In genomic region chr1:221739677-221740025, GRCh38 we compare ENCODE assay signal across 16 cellular contexts. TPM values are rescaled to one million over a fixed set of nuclear protein-coding genes. Genes with fewer than 3 reads are reported as not detected.
DNase-seq lines count a peak whose midpoint lies in the region; ATAC-seq, FAIRE-seq and TF ChIP-seq lines count a peak whose summit lies in the region.
"Had no signal": no experiment of that assay in that cellular context is flagged by ENCODE, and none has a peak within 500 bp of the region (broad histone marks: within the 10 kb centered on the region; RNA-seq: fewer than 3 reads in every experiment).

No MANE protein-coding gene starts in this region.

- H3K4me3 ChIP-seq in AG10803 (ENCODE audit: low read length) (peak overlapping the region; percentile 97), GM12875 (ENCODE audit: low read depth, low read length) (peak overlapping the region; percentile 21), GM12878 (peak overlapping the region; percentile 90), neural cell (ENCODE audit: low read length) (peak overlapping the region; percentile 91)

- FAIRE-seq in GM12878 (lab: Jason Lieb, UNC): no peak

- in situ Hi-C loops in GM12878 (cut with MboI): loop anchor here (10.0 kb wide), 1 partner anchor 715 kb away; no protein-coding TSS in a partner anchor

- TF ChIP-seq POLR2A in GM12878 (IDR thresholded peaks at IDR 0.05; ENCODE audit: low read depth, low read length): no peak

- DNase-seq in AG10803 (ENCODE audit: low read depth) (no peak), GM12878 (ENCODE audit: low read depth, low spot score) (no peak), middle frontal gyrus (ENCODE audit: extremely low spot score, low spot score) (no peak), iPS-NIHi7 (ENCODE audit: extremely low spot score) (no peak), NCI-H748 treated with DMSO at 0.1 percent for 48 hours (lab: John Stamatoyannopoulos, UW) (no peak)
- DNase-seq: activated CD4-positive, alpha-beta T cell treated with anti-CD3 and anti-CD28 coated beads, Interleukin-2, amount 50 U/mL, for 1 hour; activated effector memory CD4-positive, alpha-beta T cell treated with anti-CD3 and anti-CD28 coated beads, Interleukin-2, amount 50 U/mL, for 16 hours; CD8-positive, alpha-beta T cell; GF-D8; HFFc6; MV-4-11; NCI-H226 had no signal

- no peaks in the 10 kb centered on the region for H3K9me2 ChIP-seq in neural cell (ENCODE audit: insufficient read depth, low read length)

- H3K27ac ChIP-seq in GM12878 (ENCODE audit: control insufficient read depth, insufficient read depth) (peak overlapping the region; percentile 80), neural cell (ENCODE audit: low read length) (no peak overlapping the region)
- H3K27ac ChIP-seq: thoracic aorta had no signal

- H3K36me3 ChIP-seq in GM12878 (ENCODE audit: control insufficient read depth in 2 of 2, insufficient read depth in 2 of 2, low read length in 1 of 2) (peaks cover 0 to 2% of the 10 kb centered on the region in 2 experiments), neural cell (ENCODE audit: insufficient read depth, low read length) (no peaks in the 10 kb centered on the region)
- H3K36me3 ChIP-seq: thoracic aorta had no signal

- POLR2A ChIA-PET in GM12878 (lab: Charles Lee): interaction anchor here (1.4 to 7.9 kb wide), 8 partner anchors 9 to 36 kb away, joined by 5 to 99 read pairs (median 16); no protein-coding TSS in a partner anchor

- no TSS peak for BruUV-seq in GM12878 (replicated peaks; lab: Mats Ljungman, UMichigan)

- H3F3A ChIP-seq in neural cell (ENCODE audit: insufficient read depth, low read length, poor library complexity, severe bottlenecking): peaks cover 13% of the 10 kb centered on the region

- H4K20me1 ChIP-seq in GM12878 (ENCODE audit: control insufficient read depth, insufficient read depth) (no peaks in the 10 kb centered on the region), neural cell (ENCODE audit: insufficient read depth) (no peaks in the 10 kb centered on the region)

- intact Hi-C loops in GM12878 (cut with micrococcal nuclease; ENCODE audit: unreplicated experiment): loop anchor here (2.0 to 5.0 kb wide), 5 partner anchors 83 to 718 kb away; no protein-coding TSS in a partner anchor

- H3K79me2 ChIP-seq in GM12878 (ENCODE audit: control insufficient read depth, insufficient read depth, low read length) (peaks cover 83% of the 10 kb centered on the region), neural cell (replicated peaks; ENCODE audit: insufficient read depth, low read length) (peaks cover 6% of the 10 kb centered on the region)

- CTCF ChIA-PET in GM12878 (lab: Yijun Ruan, JAX): interaction anchor here (0.8 to 5.8 kb wide), 12 partner anchors 10 to 428 kb away, joined by 3 to 64 read pairs (median 3); no protein-coding TSS in a partner anchor

- H3K4me2 ChIP-seq in GM12878 (ENCODE audit: control insufficient read depth, insufficient read depth): peak overlapping the region; percentile 88
- H3K4me2 ChIP-seq in neural cell (ENCODE audit: low read length): no peak overlapping the region

- no peak for TF ChIP-seq CTCF in AG10803 (conservative IDR thresholded peaks at IDR 0.05; ENCODE audit: low read length)
- no peak for TF ChIP-seq CTCF in GM12875 (IDR thresholded peaks at IDR 0.05; ENCODE audit: borderline replicate concordance, insufficient read depth, low read depth, low read length)
- TF ChIP-seq CTCF in GM12878 (IDR thresholded peaks at IDR 0.05 in 2 of 3, conservative IDR thresholded peaks at IDR 0.05 in 1 of 3; ENCODE audit: control insufficient read depth in 2 of 3, extremely low read depth in 1 of 3, insufficient read depth in 1 of 3, low read depth in 3 of 3, low read length in 3 of 3): no peak
- TF ChIP-seq CTCF in neural cell (IDR thresholded peaks at IDR 0.05; ENCODE audit: poor library complexity, severe bottlenecking): no peak

- H3K27me3 ChIP-seq in GM12878 (replicated peaks in 1 of 2; ENCODE audit: control insufficient read depth in 2 of 2, insufficient read depth in 2 of 2, low read length in 1 of 2) (no peaks in the 10 kb centered on the region), neural cell (ENCODE audit: insufficient read depth, low read depth, low read length) (peaks cover 8% of the 10 kb centered on the region)

- H3K4me1 ChIP-seq in GM12878 (ENCODE audit: control insufficient read depth, insufficient read depth, low read length): peaks cover 15% of the 10 kb centered on the region

- TF ChIP-seq RAD21 in GM12878 (IDR thresholded peaks at IDR 0.05; ENCODE audit: insufficient read depth, low read depth, low read length) (no peak), neural cell (conservative IDR thresholded peaks at IDR 0.05) (no peak)

- H3K9me3 ChIP-seq in GM12878 (replicated peaks; ENCODE audit: control insufficient read depth, insufficient read depth, low read length) (no peaks in the 10 kb centered on the region), neural cell (ENCODE audit: low read length) (no peaks in the 10 kb centered on the region)
- H3K9me3 ChIP-seq: thoracic aorta had no signal

- no peak for ATAC-seq in GM12878
- no peak for ATAC-seq in HG03460 (IDR thresholded peaks at IDR 0.05; ENCODE audit: unreplicated experiment)
- ATAC-seq: CD8-positive, alpha-beta T cell had no signal

- RAD21 ChIA-PET in GM12878 (lab: Charles Lee; ENCODE audit: unreplicated experiment): interaction anchor here (1.0 to 8.9 kb wide), 15 partner anchors 10 to 426 kb away, joined by 3 to 244 read pairs (median 25); no protein-coding TSS in a partner anchor

- H3K9ac ChIP-seq in GM12878 (ENCODE audit: control insufficient read depth, insufficient read depth, low read length): peak overlapping the region; percentile 81
- no peak overlapping the region for H3K9ac ChIP-seq in neural cell (ENCODE audit: low read length)

- H2AFZ ChIP-seq in GM12878 (ENCODE audit: control insufficient read depth, low read depth, low read length) (no peak overlapping the region), neural cell (ENCODE audit: low read depth, low read length) (no peak overlapping the region)

- SMC1A ChIA-PET in GM12878 (lab: Charles Lee; ENCODE audit: uncharacterized antibody, unreplicated experiment): interaction anchor here (0.8 to 11.1 kb wide), 20 partner anchors 13 to 428 kb away, joined by 3 to 211 read pairs (median 4); no protein-coding TSS in a partner anchor

- WGBS in GM12878 (ENCODE audit: insufficient coverage, insufficient replicate concordance, low lambda C conversion rate, missing lambda C conversion rate): 78% methylated on average over 6 of the region's 6 CpGs

- TF ChIP-seq EP300 in GM12878 (IDR thresholded peaks at IDR 0.05; ENCODE audit: borderline replicate concordance in 1 of 2, control insufficient read depth in 1 of 2, low read depth in 2 of 2, low read length in 2 of 2) (no peak), neural cell (conservative IDR thresholded peaks at IDR 0.05; ENCODE audit: poor library complexity, severe bottlenecking) (no peak)

TF ChIP-seq in GM12878, 131 proteins besides CTCF, POLR2A, EP300 and RAD21 (continues in another document):
- no peak for TF ChIP-seq MLLT1 (IDR thresholded peaks at IDR 0.05)

TF ChIP-seq in neural cell, 6 proteins besides CTCF, POLR2A, EP300 and RAD21:
- TF ChIP-seq POLR2AphosphoS5 (IDR thresholded peaks at IDR 0.05): no peak
- TF ChIP-seq TAF1 (IDR thresholded peaks at IDR 0.05; ENCODE audit: low read depth): no peak
- TF ChIP-seq SMC3 (conservative IDR thresholded peaks at IDR 0.05; ENCODE audit: poor library complexity): no peak
- no peak for TF ChIP-seq EZH2 (IDR thresholded peaks at IDR 0.05; ENCODE audit: borderline replicate concordance, insufficient read depth, low read length, poor library complexity, severe bottlenecking)

RNA-seq across cellular contexts. Expression of gene DUSP10, which starts 2.2 kb away (rescaled TPM):
- total RNA-seq in GM12878 (2013; cell fraction: nucleolus; rRNA removed): 55.2 and 55.7 TPM in 2 replicates
- total RNA-seq in GM12878 (2014; rRNA removed) (37.7 and 38.4 TPM in 2 replicates), GM12878 (2014; rRNA removed; fragmentation: Illumina TruSeq; extraction: Trizol) (33.3 and 34.9 TPM in 2 replicates), GM12878 (2021) (27.6 and 27.7 TPM in 2 replicates)
- 12.1 TPM for polyA plus RNA-seq in GM12878 (2011; ENCODE audit: low read depth)
- polyA plus RNA-seq in GM12878 (2011; rRNA removed) (32.3 and 36.7 TPM in 2 replicates), GM12878 (2014; fragmentation: Illumina TruSeq; extraction: Trizol) (26.9 and 27.4 TPM in 2 replicates), GM12878 (2014; fragmentation: Nextera tagmentation; extraction: Ambion mirVana) (10 to 100 TPM; 20.3 to 32.1 TPM), GM12878 (2014; rRNA removed) (22.9 and 27.3 TPM in 2 replicates), GM12878 (2016; fragmentation: Nextera tagmentation; extraction: Ambion mirVana) (10 to 100 TPM; 27.7 to 28.0 TPM), neural cell (2.0 and 3.0 TPM in 2 replicates)
- polyA plus RNA-seq in GM12878 (2011; cell fraction: cytosol; rRNA removed): 54.2 and 57.2 TPM in 2 replicates
- polyA plus RNA-seq in GM12878 (2011; cell fraction: nucleus; rRNA removed): 39.7 and 50.3 TPM in 2 replicates
- 17.1 and 20.4 TPM in 2 replicates for polyA plus RNA-seq in GM12878 (2012)
- polyA minus RNA-seq in GM12878 (2011; rRNA and poly(A)+ RNA removed): 84.4 and 93.6 TPM in 2 replicates
- polyA minus RNA-seq in GM12878 (2011; cell fraction: cytosol; rRNA and poly(A)+ RNA removed): 18.3 and 20.3 TPM in 2 replicates
- polyA minus RNA-seq in GM12878 (2011; cell fraction: nucleus; rRNA and poly(A)+ RNA removed): 60.7 and 101 TPM in 2 replicates
- 7.5 and 8.5 TPM in 2 replicates for polyA minus RNA-seq in neural cell

Comparison
In these comparisons a context has a peak if more than half of its experiments do, and no peak if none do; other contexts are left out.
1. H3K4me3 ChIP-seq: peak in every context shown above with its lines; median percentile 97 in AG10803; 91 in neural cell; 90 in GM12878; 21 in GM12875.